8 cellular contexts compared by ENCODE assay signal in genomic region chr11:122633219-122633829, GRCh38. TPM values are rescaled to one million over a fixed set of nuclear protein-coding genes. Genes with fewer than 3 reads are reported as not detected.
DNase-seq lines count a peak whose midpoint lies in the region; ATAC-seq and TF ChIP-seq lines count a peak whose summit lies in the region.

No MANE protein-coding gene starts in this region.

- H3K4me1 ChIP-seq in sigmoid colon = peaks cover 0 to 12% (median 5%) of the 10 kb centered on the region in 4 donors

- no peak overlapping the region for H3K27ac ChIP-seq in sigmoid colon

- H3K9me3 ChIP-seq in sigmoid colon = no peaks in the 10 kb centered on the region

- no peaks in the 10 kb centered on the region for H3K27me3 ChIP-seq in sigmoid colon

- TF ChIP-seq CTCF in sigmoid colon (IDR thresholded peaks at IDR 0.05) = peak; percentile 13 to 37 (median 26)

- peaks cover 4% of the 10 kb centered on the region for H3K4me1 Mint-ChIP-seq in activated T-helper 17 cell treated with anti-CD3 and anti-CD28 coated beads, Interleukin-2, amount 50 U/mL, for 72 hours

- H3K36me3 ChIP-seq in sigmoid colon = no peaks in the 10 kb centered on the region

- 60 to 68% methylated on average over 8 of the region's 8 CpGs for WGBS in sigmoid colon, 2 donors

- DNase-seq in SIG-M5 treated with dmso at 0.1 percent for 504 hours (lab: John Stamatoyannopoulos, UW; ENCODE audit: unreplicated experiment) = peak; percentile 52
- DNase-seq in SIG-M5 (lab: John Stamatoyannopoulos, UW) = no peak
- DNase-seq in NAMALWA (ENCODE audit: low spot score) = peak; percentile 67
- DNase-seq in UCSD-AML1 (lab: John Stamatoyannopoulos, UW; ENCODE audit: unreplicated experiment) = peak; percentile 16
- peak; percentile 40 for DNase-seq in germinal center (ENCODE audit: low spot score)
- peak; percentile 46 for DNase-seq in sigmoid colon
- no peak for DNase-seq in NCI-H774 (lab: John Stamatoyannopoulos, UW)

- H3K9me3 Mint-ChIP-seq in activated T-helper 17 cell treated with anti-CD3 and anti-CD28 coated beads, Interleukin-2, amount 50 U/mL, for 72 hours = no peaks in the 10 kb centered on the region

- no peak overlapping the region for H3K4me3 Mint-ChIP-seq in activated T-helper 17 cell treated with anti-CD3 and anti-CD28 coated beads, Interleukin-2, amount 50 U/mL, for 72 hours

- intact Hi-C loops in sigmoid colon (cut with DNase I) = loop anchor here (5.0 kb wide), 1 partner anchor 219 kb away; no protein-coding TSS in a partner anchor

- H3K4me3 ChIP-seq in sigmoid colon = no peak overlapping the region

- TF ChIP-seq POLR2A in sigmoid colon (IDR thresholded peaks at IDR 0.05) = no peak

- H3K36me3 Mint-ChIP-seq in activated T-helper 17 cell treated with anti-CD3 and anti-CD28 coated beads, Interleukin-2, amount 50 U/mL, for 72 hours (ENCODE audit: low read depth) = no peaks in the 10 kb centered on the region

- no peak for TF ChIP-seq EP300 in sigmoid colon (IDR thresholded peaks at IDR 0.05)

- no peak for ATAC-seq in activated T-helper 17 cell treated with anti-CD3 and anti-CD28 coated beads, Interleukin-2, amount 50 U/mL, for 72 hours (replicated peaks)

- no peak overlapping the region for H3K27ac Mint-ChIP-seq in activated T-helper 17 cell treated with anti-CD3 and anti-CD28 coated beads, Interleukin-2, amount 50 U/mL, for 72 hours

- H3K27me3 Mint-ChIP-seq in activated T-helper 17 cell treated with anti-CD3 and anti-CD28 coated beads, Interleukin-2, amount 50 U/mL, for 72 hours = peaks cover 3% of the 10 kb centered on the region

RNA-seq across cellular contexts. Expression of gene UBASH3B, which starts 22.2 kb away (rescaled TPM):
- 10 to 100 TPM in 1 of 4 donors, 1 to 10 TPM in 3; 2.0 to 12.9 (median 2.2) TPM for total RNA-seq in sigmoid colon
- 1 to 10 TPM; 1.4 to 3.2 (median 1.8) TPM for polyA plus RNA-seq in sigmoid colon
- 10 to 100 TPM in 1 of 2 donors, 1 to 10 TPM in 1; 7.0 to 10.6 TPM for total RNA-seq in activated T-helper 17 cell treated with anti-CD3 and anti-CD28 coated beads, Interleukin-2, amount 50 U/mL, for 72 hours

Comparison
In these comparisons a context has a peak if more than half of its experiments do, and no peak if none do; other contexts are left out.
1. DNase-seq: peak in SIG-M5 treated with dmso at 0.1 percent for 504 hours (single experiment), NAMALWA (single experiment), UCSD-AML1 (single experiment), germinal center (single experiment) and sigmoid colon (single experiment); none in SIG-M5 (single experiment) and NCI-H774 (single experiment).